ENCODE assay signal across 8 cellular contexts in genomic region chr12:46373303-46374182, GRCh38. TPM values are rescaled to one million over a fixed set of nuclear protein-coding genes. Genes with fewer than 3 reads are reported as not detected.
DNase-seq lines count a peak whose midpoint lies in the region; ATAC-seq and TF ChIP-seq lines count a peak whose summit lies in the region.

No MANE protein-coding gene starts in this region.

- H3K9ac ChIP-seq in subcutaneous abdominal adipose tissue (ENCODE audit: low read length in 5 of 5): peak overlapping the region; percentile 67 to 99 (median 77)

- H3K27ac Mint-ChIP-seq in activated CD8-positive, alpha-beta T cell treated with anti-CD3 and anti-CD28 coated beads for 36 hours: peak overlapping the region; percentile 99
- peak overlapping the region; percentile 100 for H3K27ac Mint-ChIP-seq in effector memory CD8-positive, alpha-beta T cell

- peaks cover 5 to 41% (median 38%) of the 10 kb centered on the region in 5 donors for H3K4me1 ChIP-seq in subcutaneous abdominal adipose tissue (ENCODE audit: control insufficient read depth in 5 of 5, insufficient read depth in 5 of 5, low read length in 5 of 5)

- peaks cover 49% of the 10 kb centered on the region for H3K4me1 Mint-ChIP-seq in activated CD8-positive, alpha-beta T cell treated with anti-CD3 and anti-CD28 coated beads for 36 hours (ENCODE audit: low read depth)
- H3K4me1 Mint-ChIP-seq in effector memory CD8-positive, alpha-beta T cell (ENCODE audit: low read depth in 2 of 2): peaks cover 26 to 42% of the 10 kb centered on the region in 2 donors

- H3K27me3 Mint-ChIP-seq in activated CD8-positive, alpha-beta T cell treated with anti-CD3 and anti-CD28 coated beads for 36 hours: peaks cover 4% of the 10 kb centered on the region
- H3K27me3 Mint-ChIP-seq in effector memory CD8-positive, alpha-beta T cell: no peaks in the 10 kb centered on the region

- intact Hi-C loops in activated CD8-positive, alpha-beta T cell treated with anti-CD3 and anti-CD28 coated beads for 36 hours (cut with micrococcal nuclease): loop anchor here (5.0 to 10.0 kb wide), 6 partner anchors 84 to 379 kb away; partner anchors contain the start of genes SCAF11 and SLC38A1

- CTCF ChIA-PET in activated CD8-positive, alpha-beta T cell treated with anti-CD3 and anti-CD28 coated beads for 36 hours (lab: Charles Lee): no interaction called here

- no peaks in the 10 kb centered on the region for H3K27me3 ChIP-seq in subcutaneous abdominal adipose tissue (ENCODE audit: control insufficient read depth in 5 of 5, insufficient read depth in 4 of 5, low read length in 5 of 5)

- ATAC-seq in activated CD8-positive, alpha-beta T cell treated with anti-CD3 and anti-CD28 coated beads for 36 hours: no peak
- no peak for ATAC-seq in effector memory CD8-positive, alpha-beta T cell (replicated peaks)
- no peak for ATAC-seq in HG02623 (IDR thresholded peaks at IDR 0.05; ENCODE audit: unreplicated experiment)
- no peak for ATAC-seq in HG03175 (IDR thresholded peaks at IDR 0.05; ENCODE audit: unreplicated experiment)

- no peaks in the 10 kb centered on the region for H3K9me3 Mint-ChIP-seq in activated CD8-positive, alpha-beta T cell treated with anti-CD3 and anti-CD28 coated beads for 36 hours
- no peaks in the 10 kb centered on the region for H3K9me3 Mint-ChIP-seq in effector memory CD8-positive, alpha-beta T cell

- TF ChIP-seq CTCF in activated CD8-positive, alpha-beta T cell treated with anti-CD3 and anti-CD28 coated beads for 36 hours (IDR thresholded peaks at IDR 0.05): no peak

- peak overlapping the region; percentile 99 for H3K27ac ChIP-seq in subcutaneous abdominal adipose tissue (ENCODE audit: low read depth, low read length)

- H3K4me3 ChIP-seq in subcutaneous abdominal adipose tissue (ENCODE audit: low read depth in 1 of 5, low read length in 5 of 5): peak overlapping the region; percentile 86 to 100 (median 99)

- peaks cover 37% of the 10 kb centered on the region for H3K36me3 Mint-ChIP-seq in activated CD8-positive, alpha-beta T cell treated with anti-CD3 and anti-CD28 coated beads for 36 hours (ENCODE audit: low read depth)
- peaks cover 50% of the 10 kb centered on the region for H3K36me3 Mint-ChIP-seq in effector memory CD8-positive, alpha-beta T cell (ENCODE audit: insufficient read depth)

- H3K4me3 Mint-ChIP-seq in activated CD8-positive, alpha-beta T cell treated with anti-CD3 and anti-CD28 coated beads for 36 hours: peak overlapping the region; percentile 96
- peak overlapping the region; percentile 99 to 100 for H3K4me3 Mint-ChIP-seq in effector memory CD8-positive, alpha-beta T cell

- DNase-seq in GDM1 (lab: John Stamatoyannopoulos, UW): peak; percentile 37
- peak; percentile 22 for DNase-seq in MV-4-11 (lab: John Stamatoyannopoulos, UW)
- peak; percentile 69 for DNase-seq in activated CD8-positive, alpha-beta T cell treated with anti-CD3 and anti-CD28 coated beads for 36 hours
- peak; percentile 12 to 28 (median 19) for DNase-seq in effector memory CD8-positive, alpha-beta T cell
- DNase-seq in midbrain (lab: John Stamatoyannopoulos, UW): peak; percentile 46

- H3K36me3 ChIP-seq in subcutaneous abdominal adipose tissue (ENCODE audit: control insufficient read depth in 5 of 5, insufficient read depth in 5 of 5, low read length in 5 of 5): peaks cover 16 to 24% (median 20%) of the 10 kb centered on the region in 5 donors

- no peaks in the 10 kb centered on the region for H3K9me3 ChIP-seq in subcutaneous abdominal adipose tissue (ENCODE audit: control insufficient read depth in 5 of 5, low read length in 5 of 5)

- POLR2A ChIA-PET in activated CD8-positive, alpha-beta T cell treated with anti-CD3 and anti-CD28 coated beads for 36 hours (lab: Charles Lee): interaction anchor here (0.9 to 8.0 kb wide), 6 partner anchors 9 to 174 kb away, joined by 3 to 98 read pairs (median 5); partner anchors contain the start of gene SLC38A1

RNA-seq across cellular contexts. Expression of gene SLC38A2, which starts 1.0 kb away (rescaled TPM):
- total RNA-seq in activated CD8-positive, alpha-beta T cell treated with anti-CD3 and anti-CD28 coated beads for 36 hours: 100 to 1,000 TPM; 216 to 219 TPM

Comparison
In these comparisons a context has a peak if more than half of its experiments do, and no peak if none do; other contexts are left out.
1. DNase-seq: peak in every context shown above with its lines; median percentile 69 in activated CD8-positive, alpha-beta T cell treated with anti-CD3 and anti-CD28 coated beads for 36 hours; 46 in midbrain; 37 in GDM1; 22 in MV-4-11; 19 in effector memory CD8-positive, alpha-beta T cell.